ENCODE assay signal across 21 cellular contexts in genomic region chr11:96321066-96321465, GRCh38. TPM values are rescaled to one million over a fixed set of nuclear protein-coding genes. Genes with fewer than 3 reads are reported as not detected.
DNase-seq lines count a peak whose midpoint lies in the region; ATAC-seq and TF ChIP-seq lines count a peak whose summit lies in the region.
"Had no signal": no experiment of that assay in that cellular context is flagged by ENCODE, and none has a peak within 500 bp of the region (broad histone marks: within the 10 kb centered on the region; RNA-seq: fewer than 3 reads in every experiment).

No MANE protein-coding gene starts in this region.

- in situ Hi-C loops in transverse colon (cut with MboI; ENCODE audit: low pct_ligation_motif_present in 1 of 4, low pct_unique_long_range_greater_than_20kb in 1 of 4, low sequenced_read_pairs in 3 of 4), result no loop called here

- intact Hi-C loops in left ventricle myocardium inferior (cut with micrococcal nuclease), result no loop called here
- intact Hi-C loops in heart left ventricle (cut with DNase I), result no loop called here
- intact Hi-C loops in right lobe of liver (cut with DNase I), result no loop called here
- intact Hi-C loops in transverse colon (cut with DNase I; ENCODE audit: low total_unique reads), result no loop called here

- H3K9me3 Mint-ChIP-seq in chondrocyte (ENCODE audit: low read depth) (no peaks in the 10 kb centered on the region), nephron progenitor cell (peaks cover 6% of the 10 kb centered on the region)

- 91 to 94% (median 93%) methylated on average over 4 of the region's 4 CpGs for WGBS in heart left ventricle, 4 donors
- 80% methylated on average over 4 of the region's 4 CpGs for WGBS in right lobe of liver (ENCODE audit: insufficient coverage, low coverage, low lambda C conversion rate, missing lambda C conversion rate)
- WGBS in transverse colon (ENCODE audit: low coverage in 1 of 2), 2 donors, result 78 to 92% methylated on average over 3 to 4 of the region's 4 CpGs

- no peak overlapping the region for H3K4me3 ChIP-seq in left ventricle myocardium inferior
- H3K4me3 ChIP-seq in heart left ventricle, result no peak overlapping the region
- H3K4me3 ChIP-seq in subcutaneous abdominal adipose tissue (ENCODE audit: low read depth in 1 of 5, low read length in 5 of 5), result peak overlapping the region in 1 of 5 donors; percentile 9
- no peak overlapping the region for H3K4me3 ChIP-seq in right lobe of liver
- no peak overlapping the region for H3K4me3 ChIP-seq in transverse colon
- H3K4me3 ChIP-seq: Peyer's patch had no signal

- no peaks in the 10 kb centered on the region for H3K27me3 Mint-ChIP-seq in chondrocyte (ENCODE audit: low read depth)
- no peaks in the 10 kb centered on the region for H3K27me3 Mint-ChIP-seq in nephron progenitor cell (ENCODE audit: low read depth, poor library complexity)
- H3K27me3 Mint-ChIP-seq: B cell had no signal

- H3K36me3 Mint-ChIP-seq in chondrocyte (ENCODE audit: low read depth) (peaks cover 4% of the 10 kb centered on the region), nephron progenitor cell (ENCODE audit: low read depth) (peaks cover 79% of the 10 kb centered on the region)

- no peak for ATAC-seq in heart left ventricle
- no peak for ATAC-seq in right lobe of liver

- no peak for TF ChIP-seq EP300 in transverse colon (IDR thresholded peaks at IDR 0.05; ENCODE audit: low read depth)

- TF ChIP-seq POLR2A in heart left ventricle (IDR thresholded peaks at IDR 0.05) (no peak), right lobe of liver (IDR thresholded peaks at IDR 0.05) (no peak), transverse colon (IDR thresholded peaks at IDR 0.05) (no peak)

- no peak overlapping the region for H3K9ac ChIP-seq in subcutaneous abdominal adipose tissue (ENCODE audit: low read length in 5 of 5)
- H3K9ac ChIP-seq: KMS-11 had no signal

- H3K4me3 Mint-ChIP-seq in chondrocyte (ENCODE audit: unreplicated experiment) (no peak overlapping the region), nephron progenitor cell (no peak overlapping the region)
- H3K4me3 Mint-ChIP-seq: B cell, CD14-positive monocyte had no signal

- H3K9me3 ChIP-seq in left ventricle myocardium inferior (replicated peaks) (no peaks in the 10 kb centered on the region), heart left ventricle (no peaks in the 10 kb centered on the region), subcutaneous abdominal adipose tissue (ENCODE audit: control insufficient read depth in 5 of 5, low read length in 5 of 5) (no peaks in the 10 kb centered on the region), right lobe of liver (no peaks in the 10 kb centered on the region), transverse colon (no peaks in the 10 kb centered on the region)
- H3K9me3 ChIP-seq: Peyer's patch had no signal

- DNase-seq in left ventricle myocardium inferior, result no peak
- DNase-seq in heart left ventricle, result no peak
- no peak for DNase-seq in chondrocyte (ENCODE audit: low spot score)
- DNase-seq in nephron progenitor cell, result no peak
- DNase-seq in right lobe of liver, result no peak
- no peak for DNase-seq in transverse colon
- DNase-seq in NCI-H69 (lab: John Stamatoyannopoulos, UW), result no peak
- DNase-seq: COR-L47, DMS 273 treated with DMSO at 0.1 percent for 48 hours, DMS79 treated with DMSO at 0.1 percent for 48 hours, H7, NCI-H1105, NCI-H2029 treated with DMSO at 0.1 percent for 48 hours, NCI-H2171, NCI-H345, NCI-H524 treated with DMSO at 0.1 percent for 48 hours, Peyer's patch had no signal

- H3K27ac ChIP-seq in left ventricle myocardium inferior (replicated peaks), result peak overlapping the region; percentile 28
- H3K27ac ChIP-seq in heart left ventricle, result no peak overlapping the region
- peak overlapping the region; percentile 38 for H3K27ac ChIP-seq in subcutaneous abdominal adipose tissue (ENCODE audit: low read depth, low read length)
- H3K27ac ChIP-seq in right lobe of liver, result no peak overlapping the region
- no peak overlapping the region for H3K27ac ChIP-seq in transverse colon
- H3K27ac ChIP-seq: KMS-11, Peyer's patch had no signal

- H3K27ac Mint-ChIP-seq in chondrocyte (ENCODE audit: unreplicated experiment) (peak overlapping the region; percentile 78), nephron progenitor cell (peak overlapping the region; percentile 11)
- H3K27ac Mint-ChIP-seq: B cell, CD14-positive monocyte had no signal

- H3K36me3 ChIP-seq in left ventricle myocardium inferior (no peaks in the 10 kb centered on the region), heart left ventricle (no peaks in the 10 kb centered on the region), subcutaneous abdominal adipose tissue (ENCODE audit: control insufficient read depth in 5 of 5, insufficient read depth in 5 of 5, low read length in 5 of 5) (no peaks in the 10 kb centered on the region), right lobe of liver (no peaks in the 10 kb centered on the region), transverse colon (no peaks in the 10 kb centered on the region)
- H3K36me3 ChIP-seq: Peyer's patch had no signal

- H3K4me1 ChIP-seq in left ventricle myocardium inferior, result peaks cover 68% of the 10 kb centered on the region
- H3K4me1 ChIP-seq in heart left ventricle, result peaks cover 0 to 76% (median 37%) of the 10 kb centered on the region in 12 donors
- peaks cover 0 to 63% (median 48%) of the 10 kb centered on the region in 5 donors for H3K4me1 ChIP-seq in subcutaneous abdominal adipose tissue (ENCODE audit: control insufficient read depth in 5 of 5, insufficient read depth in 5 of 5, low read length in 5 of 5)
- peaks cover 0 to 3% (median 0%) of the 10 kb centered on the region in 4 donors for H3K4me1 ChIP-seq in right lobe of liver
- H3K4me1 ChIP-seq in transverse colon, result peaks cover 4 to 30% (median 8%) of the 10 kb centered on the region in 4 donors

- no peaks in the 10 kb centered on the region for H3K27me3 ChIP-seq in left ventricle myocardium inferior (ENCODE audit: low read depth)
- H3K27me3 ChIP-seq in heart left ventricle, result no peaks in the 10 kb centered on the region
- H3K27me3 ChIP-seq in subcutaneous abdominal adipose tissue (ENCODE audit: control insufficient read depth in 5 of 5, insufficient read depth in 4 of 5, low read length in 5 of 5), result no peaks in the 10 kb centered on the region
- H3K27me3 ChIP-seq in right lobe of liver, result no peaks in the 10 kb centered on the region
- H3K27me3 ChIP-seq in transverse colon, result no peaks in the 10 kb centered on the region
- H3K27me3 ChIP-seq: Peyer's patch had no signal

- TF ChIP-seq CTCF in left ventricle myocardium inferior (IDR thresholded peaks at IDR 0.05; ENCODE audit: borderline replicate concordance) (no peak), heart left ventricle (IDR thresholded peaks at IDR 0.05) (no peak), chondrocyte (IDR thresholded peaks at IDR 0.05) (no peak), nephron progenitor cell (IDR thresholded peaks at IDR 0.05) (no peak), right lobe of liver (IDR thresholded peaks at IDR 0.05) (no peak), transverse colon (IDR thresholded peaks at IDR 0.05) (no peak)

- H3K4me1 Mint-ChIP-seq in chondrocyte (ENCODE audit: low read depth) (peaks cover 97% of the 10 kb centered on the region), nephron progenitor cell (peaks cover 48% of the 10 kb centered on the region)

RNA-seq across cellular contexts. Expression of gene MAML2, which starts 21.9 kb away (rescaled TPM):
- total RNA-seq in left ventricle myocardium inferior, result 4.5 TPM
- total RNA-seq in heart left ventricle, result 10 to 100 TPM in 3 of 9 donors, 1 to 10 TPM in 6; 2.1 to 10.8 (median 6.1) TPM
- polyA plus RNA-seq in heart left ventricle, result 1 to 10 TPM; 1.3 to 1.8 TPM
- 19.0 to 25.2 TPM (median 19.1 TPM) in 3 replicates for total RNA-seq in chondrocyte
- total RNA-seq in right lobe of liver, result 1 to 10 TPM in 5 of 6 experiments, under 1 TPM in 1; 0.92 to 2.3 (median 1.9) TPM
- total RNA-seq in transverse colon, result 10 to 100 TPM; 15.9 to 31.9 (median 24.9) TPM

Comparison
In these comparisons a context has a peak if more than half of its experiments do, and no peak if none do; other contexts are left out.
1. H3K27ac ChIP-seq: peak in left ventricle myocardium inferior (single experiment) and subcutaneous abdominal adipose tissue (single experiment); none in heart left ventricle (0 of 12), right lobe of liver (0 of 3) and transverse colon (0 of 4).